32 cellular contexts compared by ENCODE assay signal in genomic region chr20:50288128-50288623, GRCh38.
"Had no signal": no experiment of that assay in that cellular context is flagged by ENCODE, and none has a peak within 500 bp of the region (broad histone marks: within the 10 kb centered on the region; RNA-seq: fewer than 3 reads in every experiment).

No MANE protein-coding gene starts in this region.

- H3K36me3 Mint-ChIP-seq: activated CD4-positive, alpha-beta memory T cell treated with anti-CD3 and anti-CD28 coated beads for 36 hours; activated naive CD8-positive, alpha-beta T cell treated with anti-CD3 and anti-CD28 coated beads for 36 hours; brain; naive thymus-derived CD4-positive, alpha-beta T cell; type B pancreatic cell had no signal

- FAIRE-seq: keratinocyte had no signal

- DNase-seq: activated CD4-positive, alpha-beta memory T cell treated with anti-CD3 and anti-CD28 coated beads for 36 hours; activated CD4-positive, alpha-beta T cell treated with anti-CD3 and anti-CD28 coated beads, Interleukin-2, amount 10 ng/mL, durations not matched to agents 24 days and 14 days; activated CD8-positive, alpha-beta memory T cell treated with anti-CD3 and anti-CD28 coated beads, Interleukin-2, amount 50 U/mL, for 4 hours; activated effector memory CD4-positive, alpha-beta T cell treated with anti-CD3 and anti-CD28 coated beads, Interleukin-2, amount 50 U/mL, for 16 hours; activated naive CD4-positive, alpha-beta T cell treated with anti-CD3 and anti-CD28 coated beads for 36 hours; activated naive CD8-positive, alpha-beta T cell treated with anti-CD3 and anti-CD28 coated beads for 36 hours; activated T-cell treated with anti-CD3 and anti-CD28 coated beads, Interleukin-2, amount 50 U/mL, for 1 hour; cerebellar nuclear complex; colonic mucosa; dorsolateral prefrontal cortex; effector memory CD4-positive, alpha-beta T cell; gastrocnemius medialis; glutamatergic neuron; left colon; midbrain; naive thymus-derived CD4-positive, alpha-beta T cell; posterior cingulate gyrus; stimulated activated CD4-positive, alpha-beta T cell treated with anti-CD3 and anti-CD28 coated beads, Interleukin-2, amount 100 ng/mL, for 48 hours; stimulated activated naive CD8-positive, alpha-beta T cell treated with anti-CD3 and anti-CD28 coated beads, Interleukin-15, Interleukin-2, amounts not matched to agents 100 U/mL and 50 U/mL, for 24 hours; T1000; testis; WERI-Rb-1 had no signal

- H3K27ac ChIP-seq: ascending aorta, cardiac muscle cell, colonic mucosa, dorsolateral prefrontal cortex, gastrocnemius medialis, hepatocyte, testis, WERI-Rb-1 had no signal

- H3K79me2 ChIP-seq: hepatocyte had no signal

- H3K9me3 ChIP-seq: ascending aorta, colonic mucosa, gastrocnemius medialis, testis had no signal

- H3K27me3 Mint-ChIP-seq: type B pancreatic cell had no signal

- H3K9me3 Mint-ChIP-seq: activated CD4-positive, alpha-beta memory T cell treated with anti-CD3 and anti-CD28 coated beads for 36 hours; activated CD4-positive, alpha-beta T cell treated with anti-CD3 and anti-CD28 coated beads, Interleukin-2, amount 10 ng/mL, durations not matched to agents 24 days and 14 days; activated naive CD4-positive, alpha-beta T cell treated with anti-CD3 and anti-CD28 coated beads for 36 hours; activated naive CD8-positive, alpha-beta T cell treated with anti-CD3 and anti-CD28 coated beads for 36 hours; activated T-helper 1 cell treated with anti-CD3 and anti-CD28 coated beads, Interleukin-12 subunit alpha, Interleukin-12 subunit beta, Interleukin-2, Interleukin-4 antibody, amounts not matched to agents 30 ng/mL and 10 ng/mL and 1 ng/mL, durations not matched to agents 14 hours and 24 hours and 36 hours; naive thymus-derived CD4-positive, alpha-beta T cell; T-helper 1 cell treated with Interleukin-12 subunit alpha and Interleukin-12 subunit beta and Interleukin-4 antibody, amounts not matched to agents 30 μg/mL and 1 μg/mL, for 36 hours; type B pancreatic cell had no signal

- H3K27ac Mint-ChIP-seq: activated CD4-positive, alpha-beta memory T cell treated with anti-CD3 and anti-CD28 coated beads for 36 hours; activated naive CD4-positive, alpha-beta T cell treated with anti-CD3 and anti-CD28 coated beads for 36 hours; activated naive CD8-positive, alpha-beta T cell treated with anti-CD3 and anti-CD28 coated beads for 36 hours; activated T-helper 1 cell treated with anti-CD3 and anti-CD28 coated beads, Interleukin-12 subunit alpha, Interleukin-12 subunit beta, Interleukin-2, Interleukin-4 antibody, amounts not matched to agents 30 ng/mL and 10 ng/mL and 1 ng/mL, durations not matched to agents 14 hours and 24 hours and 36 hours; T-helper 1 cell treated with Interleukin-12 subunit alpha and Interleukin-12 subunit beta and Interleukin-4 antibody, amounts not matched to agents 30 μg/mL and 1 μg/mL, for 36 hours; type B pancreatic cell had no signal

- H2AFZ ChIP-seq: hepatocyte had no signal

- H3K36me3 ChIP-seq: ascending aorta, cardiac muscle cell, colonic mucosa, gastrocnemius medialis, WERI-Rb-1 had no signal

- H3K27me3 ChIP-seq: ascending aorta, cardiac muscle cell, colonic mucosa, dorsolateral prefrontal cortex, gastrocnemius medialis, hepatocyte, testis had no signal

- H3K4me2 ChIP-seq: hepatocyte had no signal

- H3K4me3 ChIP-seq: ascending aorta, cardiac muscle cell, colonic mucosa, dorsolateral prefrontal cortex, gastrocnemius medialis, hepatocyte, testis had no signal

- H3K4me3 Mint-ChIP-seq: activated CD4-positive, alpha-beta memory T cell treated with anti-CD3 and anti-CD28 coated beads for 36 hours; activated CD4-positive, alpha-beta T cell treated with anti-CD3 and anti-CD28 coated beads, Interleukin-2, amount 10 ng/mL, durations not matched to agents 24 days and 14 days; activated naive CD4-positive, alpha-beta T cell treated with anti-CD3 and anti-CD28 coated beads for 36 hours; activated naive CD8-positive, alpha-beta T cell treated with anti-CD3 and anti-CD28 coated beads for 36 hours; activated T-helper 1 cell treated with anti-CD3 and anti-CD28 coated beads, Interleukin-12 subunit alpha, Interleukin-12 subunit beta, Interleukin-2, Interleukin-4 antibody, amounts not matched to agents 30 ng/mL and 10 ng/mL and 1 ng/mL, durations not matched to agents 14 hours and 24 hours and 36 hours; brain; naive thymus-derived CD4-positive, alpha-beta T cell; T-helper 1 cell treated with Interleukin-12 subunit alpha and Interleukin-12 subunit beta and Interleukin-4 antibody, amounts not matched to agents 30 μg/mL and 1 μg/mL, for 36 hours; type B pancreatic cell had no signal

- H3K4me1 Mint-ChIP-seq: activated naive CD8-positive, alpha-beta T cell treated with anti-CD3 and anti-CD28 coated beads for 36 hours had no signal

- ATAC-seq: activated CD4-positive, CD25-positive, alpha-beta regulatory T cell treated with anti-CD3 and anti-CD28 coated beads, Interleukin-2, amount 50 U/mL, for 24 hours; gastrocnemius medialis; left colon; naive thymus-derived CD4-positive, alpha-beta T cell; right cardiac atrium; stimulated activated naive CD8-positive, alpha-beta T cell treated with anti-CD3 and anti-CD28 coated beads, Interleukin-15, Interleukin-2, amounts not matched to agents 100 U/mL and 50 U/mL, for 24 hours had no signal
